In genomic region chr7:3300651-3301471, GRCh38 we compare ENCODE assay signal across 1 cellular context.
TF ChIP-seq lines count a peak whose summit lies in the region.

Gene SDK1, plus strand, starts transcription at chr7:3301252. Its CDS starts 335 bp downstream, at chr7:3301587.

TF ChIP-seq in HEK293, 187 proteins besides CTCF, POLR2A, EP300 and RAD21 (continued from another document and continues in another):
- no peak for TF ChIP-seq PRDM4 (tag by site-specific recombination; IDR thresholded peaks at IDR 0.05)
- TF ChIP-seq ZIC2 (tag by site-specific recombination; IDR thresholded peaks at IDR 0.05) = no peak
- no peak for TF ChIP-seq ZNF777 (tag by site-specific recombination; IDR thresholded peaks at IDR 0.05; ENCODE audit: borderline replicate concordance)
- TF ChIP-seq ELK4 (IDR thresholded peaks at IDR 0.05; ENCODE audit: borderline replicate concordance, low read depth, low read length) = no peak
- TF ChIP-seq ZNF473 (tag by site-specific recombination; IDR thresholded peaks at IDR 0.05) = no peak
- TF ChIP-seq ZNF521 (tag by site-specific recombination; IDR thresholded peaks at IDR 0.05) = no peak
- 0 out of 2 replicates have a peak, but pooled peaks have one; percentile 46 for TF ChIP-seq ZNF785 (tag by site-specific recombination; IDR thresholded peaks at IDR 0.05)
- 0 out of 2 replicates have a peak, but pooled peaks have one; percentile 34 for TF ChIP-seq PATZ1 (tag by site-specific recombination; IDR thresholded peaks at IDR 0.05)
- TF ChIP-seq ZSCAN30 (tag by site-specific recombination; IDR thresholded peaks at IDR 0.05) = peak; percentile 78
- no peak for TF ChIP-seq ZNF121 (tag by site-specific recombination; IDR thresholded peaks at IDR 0.05)
- TF ChIP-seq KLF10 (tag by site-specific recombination; IDR thresholded peaks at IDR 0.05) = peak; percentile 57; the same call in 1 of the 2 replicates
- TF ChIP-seq ZNF311 (tag by site-specific recombination; IDR thresholded peaks at IDR 0.05; ENCODE audit: borderline replicate concordance) = no peak
- no peak for TF ChIP-seq ZNF211 (tag by site-specific recombination; IDR thresholded peaks at IDR 0.05; ENCODE audit: low read depth)
- TF ChIP-seq HOXC10 (CRISPR knock-in tag; IDR thresholded peaks at IDR 0.05) = no peak
- no peak for TF ChIP-seq ZNF549 (tag by site-specific recombination; IDR thresholded peaks at IDR 0.05)
- no peak for TF ChIP-seq ZNF37A (tag by site-specific recombination; IDR thresholded peaks at IDR 0.05)
- TF ChIP-seq ZNF792 (tag by site-specific recombination; IDR thresholded peaks at IDR 0.05) = no peak
- peak; percentile 92 for TF ChIP-seq ZNF660 (tag by site-specific recombination; IDR thresholded peaks at IDR 0.05)
- TF ChIP-seq ZNF354C (tag by site-specific recombination; IDR thresholded peaks at IDR 0.05; ENCODE audit: borderline replicate concordance, low read depth) = no peak
- no peak for TF ChIP-seq ZNF155 (tag by site-specific recombination; IDR thresholded peaks at IDR 0.05)
- no peak for TF ChIP-seq ZSCAN16 (tag by site-specific recombination; IDR thresholded peaks at IDR 0.05)
- no peak for TF ChIP-seq ZNF843 (tag by site-specific recombination; IDR thresholded peaks at IDR 0.05)
- TF ChIP-seq ZNF280C (tag by site-specific recombination; IDR thresholded peaks at IDR 0.05) = no peak
- no peak for TF ChIP-seq ZNF677 (tag by site-specific recombination; IDR thresholded peaks at IDR 0.05)
- TF ChIP-seq MYNN (tag by site-specific recombination; IDR thresholded peaks at IDR 0.05; ENCODE audit: borderline replicate concordance) = no peak
- TF ChIP-seq ZBTB44 (tag by site-specific recombination; IDR thresholded peaks at IDR 0.05) = 0 out of 2 replicates have a peak, but pooled peaks have one; percentile 51
- TF ChIP-seq ZBTB21 (tag by site-specific recombination; IDR thresholded peaks at IDR 0.05) = no peak
- 0 out of 2 replicates have a peak, but pooled peaks have one; percentile 3 for TF ChIP-seq PBX3 (CRISPR knock-in tag; IDR thresholded peaks at IDR 0.05)
- TF ChIP-seq FEZF1 (tag by site-specific recombination; IDR thresholded peaks at IDR 0.05) = no peak
- no peak for TF ChIP-seq SCRT2 (tag by site-specific recombination; IDR thresholded peaks at IDR 0.05)
- TF ChIP-seq ZNF26 (tag by site-specific recombination; IDR thresholded peaks at IDR 0.05) = no peak
- peak; percentile 44 for TF ChIP-seq GLIS2 (tag by site-specific recombination; IDR thresholded peaks at IDR 0.05)
- no peak for TF ChIP-seq ZNF280D (tag by site-specific recombination; IDR thresholded peaks at IDR 0.05)
- no peak for TF ChIP-seq ZNF394 (tag by site-specific recombination; IDR thresholded peaks at IDR 0.05; ENCODE audit: borderline replicate concordance)
- 0 out of 2 replicates have a peak, but pooled peaks have one; percentile 25 for TF ChIP-seq ZNF335 (tag by site-specific recombination; conservative IDR thresholded peaks at IDR 0.05)
- no peak for TF ChIP-seq TCF7L2 (IDR thresholded peaks at IDR 0.05; ENCODE audit: borderline replicate concordance, low read depth, low read length)
- no peak for TF ChIP-seq BCL6B (tag by site-specific recombination; IDR thresholded peaks at IDR 0.05)
- TF ChIP-seq ZNF169 (tag by site-specific recombination; IDR thresholded peaks at IDR 0.05) = no peak
- no peak for TF ChIP-seq YY2 (tag by site-specific recombination; IDR thresholded peaks at IDR 0.05)
- no peak for TF ChIP-seq ZNF585B (tag by site-specific recombination; IDR thresholded peaks at IDR 0.05)
- no peak for TF ChIP-seq ZNF138 (tag by site-specific recombination; IDR thresholded peaks at IDR 0.05; ENCODE audit: borderline replicate concordance)
- TF ChIP-seq ZNF140 (tag by site-specific recombination; IDR thresholded peaks at IDR 0.05) = no peak
- TF ChIP-seq KLF9 (tag by site-specific recombination; IDR thresholded peaks at IDR 0.05; ENCODE audit: low read depth) = no peak
- no peak for TF ChIP-seq GLI2 (tag by site-specific recombination; IDR thresholded peaks at IDR 0.05; ENCODE audit: borderline replicate concordance, low read depth)
- no peak for TF ChIP-seq ZNF239 (tag by site-specific recombination; IDR thresholded peaks at IDR 0.05)
- no peak for TF ChIP-seq ZNF341 (tag by site-specific recombination; IDR thresholded peaks at IDR 0.05; ENCODE audit: low read depth)
- no peak for TF ChIP-seq ZXDB (tag by site-specific recombination; IDR thresholded peaks at IDR 0.05)
- TF ChIP-seq WT1 (tag by site-specific recombination; IDR thresholded peaks at IDR 0.05) = no peak
- 0 out of 2 replicates have a peak, but pooled peaks have one; percentile 48 for TF ChIP-seq KLF1 (tag by site-specific recombination; IDR thresholded peaks at IDR 0.05)
- TF ChIP-seq ZBTB17 (tag by site-specific recombination; IDR thresholded peaks at IDR 0.05) = no peak
- no peak for TF ChIP-seq ZNF555 (tag by site-specific recombination; conservative IDR thresholded peaks at IDR 0.05)
- TF ChIP-seq ZNF184 (tag by site-specific recombination; IDR thresholded peaks at IDR 0.05) = no peak
- TF ChIP-seq ZNF146 (tag by site-specific recombination; IDR thresholded peaks at IDR 0.05) = no peak
- TF ChIP-seq ZNF2 (tag by site-specific recombination; IDR thresholded peaks at IDR 0.05) = no peak
